Comparison of ENCODE assay signal across 2 cellular contexts in genomic region chr14:103161054-103161397, GRCh38.
TF ChIP-seq lines count a peak whose summit lies in the region.

No MANE protein-coding gene starts in this region.

TF ChIP-seq in liver, 16 proteins besides CTCF, POLR2A, EP300 and RAD21:
- TF ChIP-seq REST (IDR thresholded peaks at IDR 0.05) (peak; percentile 20), HNF4A (conservative IDR thresholded peaks at IDR 0.05) (peak; percentile 67 to 71), ZBTB33 (IDR thresholded peaks at IDR 0.05) (no peak), YY1 (IDR thresholded peaks at IDR 0.05) (peak; percentile 47), FOXA2 (IDR thresholded peaks at IDR 0.05) (no peak), RXRA (IDR thresholded peaks at IDR 0.05) (peak; percentile 83 to 87), JUND (IDR thresholded peaks at IDR 0.05) (no peak), SP1 (IDR thresholded peaks at IDR 0.05) (peak; percentile 75), MAX (IDR thresholded peaks at IDR 0.05) (no peak), NR2F2 (IDR thresholded peaks at IDR 0.05) (no peak), EGR1 (IDR thresholded peaks at IDR 0.05; ENCODE audit: low read depth in 2 of 2) (no peak), TAF1 (conservative IDR thresholded peaks at IDR 0.05) (no peak)

TF ChIP-seq in HepG2, 621 proteins besides CTCF, POLR2A, EP300 and RAD21:
- no peak for TF ChIP-seq ZNF569 (CRISPR knock-in tag; IDR thresholded peaks at IDR 0.05; ENCODE audit: borderline replicate concordance)
- no peak for TF ChIP-seq WIZ (CRISPR knock-in tag; IDR thresholded peaks at IDR 0.05)
- TF ChIP-seq ZNF441 (CRISPR knock-in tag; IDR thresholded peaks at IDR 0.05; ENCODE audit: borderline replicate concordance): no peak
- TF ChIP-seq ZNF75D (CRISPR knock-in tag; IDR thresholded peaks at IDR 0.05; ENCODE audit: borderline replicate concordance): no peak
- TF ChIP-seq NFE2L2 (IDR thresholded peaks at IDR 0.05; ENCODE audit: low read length): no peak
- no peak for TF ChIP-seq NR2F2 (IDR thresholded peaks at IDR 0.05; ENCODE audit: borderline replicate concordance, low read depth)
- no peak for TF ChIP-seq E2F5 (CRISPR knock-in tag; conservative IDR thresholded peaks at IDR 0.05)
- TF ChIP-seq LRRFIP1 (CRISPR knock-in tag; conservative IDR thresholded peaks at IDR 0.05): no peak
- TF ChIP-seq ZFX (CRISPR knock-in tag; IDR thresholded peaks at IDR 0.05; ENCODE audit: low read depth): no peak
- TF ChIP-seq PLSCR1 (CRISPR knock-in tag; IDR thresholded peaks at IDR 0.05; ENCODE audit: borderline replicate concordance): no peak
- TF ChIP-seq TBX2 (CRISPR knock-in tag; IDR thresholded peaks at IDR 0.05; ENCODE audit: borderline replicate concordance): no peak
- no peak for TF ChIP-seq TOPORS (CRISPR knock-in tag; IDR thresholded peaks at IDR 0.05)
- no peak for TF ChIP-seq KDM5B (CRISPR knock-in tag; IDR thresholded peaks at IDR 0.05; ENCODE audit: borderline replicate concordance)
- TF ChIP-seq TGIF2 (CRISPR knock-in tag; IDR thresholded peaks at IDR 0.05): no peak
